Comparison of ENCODE assay signal across 1 cellular context in the genomic region with DNA sequence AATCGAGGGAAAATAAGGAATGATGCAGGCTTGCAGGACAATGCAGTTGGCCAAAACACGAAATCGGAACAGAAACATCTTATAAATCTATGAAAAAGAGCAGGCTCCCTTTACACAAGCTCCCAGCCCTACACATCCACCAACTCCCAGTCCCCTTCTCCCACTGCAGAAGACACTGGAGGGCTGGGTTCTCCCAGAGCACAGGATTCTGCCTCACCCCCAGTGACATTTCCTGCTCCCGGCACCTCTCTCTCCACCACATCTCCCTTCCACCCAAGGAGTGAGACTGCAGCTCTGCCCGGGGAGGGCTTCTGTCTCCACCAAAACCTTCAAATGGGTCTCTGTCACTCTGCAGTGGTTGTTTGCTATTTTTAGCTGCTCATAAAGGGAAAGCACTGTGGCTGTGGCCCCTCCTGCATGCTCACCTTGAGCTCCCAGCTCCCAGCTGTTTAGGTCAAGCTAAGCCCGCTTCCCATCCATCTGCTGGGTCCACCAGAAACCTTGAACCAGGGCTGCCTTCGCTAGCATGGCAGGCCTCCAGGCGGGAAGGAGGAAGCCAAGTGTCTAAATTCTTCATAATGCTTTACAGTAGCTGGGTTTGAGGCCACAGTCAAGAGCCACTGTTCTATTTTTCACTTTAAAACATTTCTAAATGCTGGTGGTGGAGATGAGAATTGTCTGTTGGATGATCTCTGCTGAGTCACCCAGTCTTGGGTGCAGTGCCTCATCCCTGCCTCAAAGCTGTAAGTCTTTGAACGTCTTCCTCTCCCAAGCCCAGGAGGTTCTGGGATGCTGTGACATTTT.
TF ChIP-seq lines count a peak whose summit lies in the region.

No MANE protein-coding gene starts in this region.

TF ChIP-seq in K562, 482 proteins besides CTCF, POLR2A, EP300 and RAD21 (continued from another document and continues in another):
- TF ChIP-seq NFXL1 (CRISPR knock-in tag; IDR thresholded peaks at IDR 0.05), result no peak
- TF ChIP-seq, protein P1, sequence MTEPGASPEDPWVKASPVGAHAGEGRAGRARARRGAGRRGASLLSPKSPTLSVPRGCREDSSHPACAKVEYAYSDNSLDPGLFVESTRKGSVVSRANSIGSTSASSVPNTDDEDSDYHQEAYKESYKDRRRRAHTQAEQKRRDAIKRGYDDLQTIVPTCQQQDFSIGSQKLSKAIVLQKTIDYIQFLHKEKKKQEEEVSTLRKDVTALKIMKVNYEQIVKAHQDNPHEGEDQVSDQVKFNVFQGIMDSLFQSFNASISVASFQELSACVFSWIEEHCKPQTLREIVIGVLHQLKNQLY (CRISPR knock-in tag; conservative IDR thresholded peaks at IDR 0.05), result no peak
- TF ChIP-seq, protein P2, sequence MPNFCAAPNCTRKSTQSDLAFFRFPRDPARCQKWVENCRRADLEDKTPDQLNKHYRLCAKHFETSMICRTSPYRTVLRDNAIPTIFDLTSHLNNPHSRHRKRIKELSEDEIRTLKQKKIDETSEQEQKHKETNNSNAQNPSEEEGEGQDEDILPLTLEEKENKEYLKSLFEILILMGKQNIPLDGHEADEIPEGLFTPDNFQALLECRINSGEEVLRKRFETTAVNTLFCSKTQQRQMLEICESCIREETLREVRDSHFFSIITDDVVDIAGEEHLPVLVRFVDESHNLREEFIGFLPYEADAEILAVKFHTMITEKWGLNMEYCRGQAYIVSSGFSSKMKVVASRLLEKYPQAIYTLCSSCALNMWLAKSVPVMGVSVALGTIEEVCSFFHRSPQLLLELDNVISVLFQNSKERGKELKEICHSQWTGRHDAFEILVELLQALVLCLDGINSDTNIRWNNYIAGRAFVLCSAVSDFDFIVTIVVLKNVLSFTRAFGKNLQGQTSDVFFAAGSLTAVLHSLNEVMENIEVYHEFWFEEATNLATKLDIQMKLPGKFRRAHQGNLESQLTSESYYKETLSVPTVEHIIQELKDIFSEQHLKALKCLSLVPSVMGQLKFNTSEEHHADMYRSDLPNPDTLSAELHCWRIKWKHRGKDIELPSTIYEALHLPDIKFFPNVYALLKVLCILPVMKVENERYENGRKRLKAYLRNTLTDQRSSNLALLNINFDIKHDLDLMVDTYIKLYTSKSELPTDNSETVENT (CRISPR knock-in tag; IDR thresholded peaks at IDR 0.05), result no peak
- no peak for TF ChIP-seq EGR1 (conservative IDR thresholded peaks at IDR 0.05)
- no peak for TF ChIP-seq KDM4B (IDR thresholded peaks at IDR 0.05; ENCODE audit: borderline replicate concordance in 2 of 2, low read depth in 1 of 2)
- no peak for TF ChIP-seq ASH1L (IDR thresholded peaks at IDR 0.05; ENCODE audit: borderline replicate concordance, low read depth, partially characterized antibody)
- no peak for TF ChIP-seq SP1 (CRISPR knock-in tag; IDR thresholded peaks at IDR 0.05)
- TF ChIP-seq, protein P3, sequence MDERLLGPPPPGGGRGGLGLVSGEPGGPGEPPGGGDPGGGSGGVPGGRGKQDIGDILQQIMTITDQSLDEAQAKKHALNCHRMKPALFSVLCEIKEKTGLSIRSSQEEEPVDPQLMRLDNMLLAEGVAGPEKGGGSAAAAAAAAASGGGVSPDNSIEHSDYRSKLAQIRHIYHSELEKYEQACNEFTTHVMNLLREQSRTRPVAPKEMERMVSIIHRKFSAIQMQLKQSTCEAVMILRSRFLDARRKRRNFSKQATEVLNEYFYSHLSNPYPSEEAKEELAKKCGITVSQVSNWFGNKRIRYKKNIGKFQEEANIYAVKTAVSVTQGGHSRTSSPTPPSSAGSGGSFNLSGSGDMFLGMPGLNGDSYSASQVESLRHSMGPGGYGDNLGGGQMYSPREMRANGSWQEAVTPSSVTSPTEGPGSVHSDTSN (CRISPR knock-in tag; IDR thresholded peaks at IDR 0.05; ENCODE audit: low read depth), result no peak
- TF ChIP-seq, protein P3 (tag; conservative IDR thresholded peaks at IDR 0.05; ENCODE audit: low read depth), result no peak
- TF ChIP-seq, protein P4, sequence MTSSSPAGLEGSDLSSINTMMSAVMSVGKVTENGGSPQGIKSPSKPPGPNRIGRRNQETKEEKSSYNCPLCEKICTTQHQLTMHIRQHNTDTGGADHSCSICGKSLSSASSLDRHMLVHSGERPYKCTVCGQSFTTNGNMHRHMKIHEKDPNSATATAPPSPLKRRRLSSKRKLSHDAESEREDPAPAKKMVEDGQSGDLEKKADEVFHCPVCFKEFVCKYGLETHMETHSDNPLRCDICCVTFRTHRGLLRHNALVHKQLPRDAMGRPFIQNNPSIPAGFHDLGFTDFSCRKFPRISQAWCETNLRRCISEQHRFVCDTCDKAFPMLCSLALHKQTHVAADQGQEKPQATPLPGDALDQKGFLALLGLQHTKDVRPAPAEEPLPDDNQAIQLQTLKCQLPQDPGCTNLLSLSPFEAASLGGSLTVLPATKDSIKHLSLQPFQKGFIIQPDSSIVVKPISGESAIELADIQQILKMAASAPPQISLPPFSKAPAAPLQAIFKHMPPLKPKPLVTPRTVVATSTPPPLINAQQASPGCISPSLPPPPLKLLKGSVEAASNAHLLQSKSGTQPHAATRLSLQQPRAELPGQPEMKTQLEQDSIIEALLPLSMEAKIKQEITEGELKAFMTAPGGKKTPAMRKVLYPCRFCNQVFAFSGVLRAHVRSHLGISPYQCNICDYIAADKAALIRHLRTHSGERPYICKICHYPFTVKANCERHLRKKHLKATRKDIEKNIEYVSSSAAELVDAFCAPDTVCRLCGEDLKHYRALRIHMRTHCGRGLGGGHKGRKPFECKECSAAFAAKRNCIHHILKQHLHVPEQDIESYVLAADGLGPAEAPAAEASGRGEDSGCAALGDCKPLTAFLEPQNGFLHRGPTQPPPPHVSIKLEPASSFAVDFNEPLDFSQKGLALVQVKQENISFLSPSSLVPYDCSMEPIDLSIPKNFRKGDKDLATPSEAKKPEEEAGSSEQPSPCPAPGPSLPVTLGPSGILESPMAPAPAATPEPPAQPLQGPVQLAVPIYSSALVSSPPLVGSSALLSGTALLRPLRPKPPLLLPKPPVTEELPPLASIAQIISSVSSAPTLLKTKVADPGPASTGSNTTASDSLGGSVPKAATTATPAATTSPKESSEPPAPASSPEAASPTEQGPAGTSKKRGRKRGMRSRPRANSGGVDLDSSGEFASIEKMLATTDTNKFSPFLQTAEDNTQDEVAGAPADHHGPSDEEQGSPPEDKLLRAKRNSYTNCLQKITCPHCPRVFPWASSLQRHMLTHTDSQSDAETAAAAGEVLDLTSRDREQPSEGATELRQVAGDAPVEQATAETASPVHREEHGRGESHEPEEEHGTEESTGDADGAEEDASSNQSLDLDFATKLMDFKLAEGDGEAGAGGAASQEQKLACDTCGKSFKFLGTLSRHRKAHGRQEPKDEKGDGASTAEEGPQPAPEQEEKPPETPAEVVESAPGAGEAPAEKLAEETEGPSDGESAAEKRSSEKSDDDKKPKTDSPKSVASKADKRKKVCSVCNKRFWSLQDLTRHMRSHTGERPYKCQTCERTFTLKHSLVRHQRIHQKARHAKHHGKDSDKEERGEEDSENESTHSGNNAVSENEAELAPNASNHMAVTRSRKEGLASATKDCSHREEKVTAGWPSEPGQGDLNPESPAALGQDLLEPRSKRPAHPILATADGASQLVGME (CRISPR knock-in tag; IDR thresholded peaks at IDR 0.05), result no peak
- no peak for TF ChIP-seq NFATC3 (IDR thresholded peaks at IDR 0.05)
- no peak for TF ChIP-seq NCOA2 (IDR thresholded peaks at IDR 0.05; ENCODE audit: partially characterized antibody in 2 of 2)
- TF ChIP-seq GATAD2A (IDR thresholded peaks at IDR 0.05), result no peak
- TF ChIP-seq, protein P5, sequence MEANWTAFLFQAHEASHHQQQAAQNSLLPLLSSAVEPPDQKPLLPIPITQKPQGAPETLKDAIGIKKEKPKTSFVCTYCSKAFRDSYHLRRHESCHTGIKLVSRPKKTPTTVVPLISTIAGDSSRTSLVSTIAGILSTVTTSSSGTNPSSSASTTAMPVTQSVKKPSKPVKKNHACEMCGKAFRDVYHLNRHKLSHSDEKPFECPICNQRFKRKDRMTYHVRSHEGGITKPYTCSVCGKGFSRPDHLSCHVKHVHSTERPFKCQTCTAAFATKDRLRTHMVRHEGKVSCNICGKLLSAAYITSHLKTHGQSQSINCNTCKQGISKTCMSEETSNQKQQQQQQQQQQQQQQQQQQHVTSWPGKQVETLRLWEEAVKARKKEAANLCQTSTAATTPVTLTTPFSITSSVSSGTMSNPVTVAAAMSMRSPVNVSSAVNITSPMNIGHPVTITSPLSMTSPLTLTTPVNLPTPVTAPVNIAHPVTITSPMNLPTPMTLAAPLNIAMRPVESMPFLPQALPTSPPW (CRISPR knock-in tag; IDR thresholded peaks at IDR 0.05), result no peak; the same call in 1 of the 2 replicates
- no peak for TF ChIP-seq SRSF3 (IDR thresholded peaks at IDR 0.05; ENCODE audit: insufficient read depth, low read length)
- TF ChIP-seq, protein P6, sequence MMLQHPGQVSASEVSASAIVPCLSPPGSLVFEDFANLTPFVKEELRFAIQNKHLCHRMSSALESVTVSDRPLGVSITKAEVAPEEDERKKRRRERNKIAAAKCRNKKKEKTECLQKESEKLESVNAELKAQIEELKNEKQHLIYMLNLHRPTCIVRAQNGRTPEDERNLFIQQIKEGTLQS (IDR thresholded peaks at IDR 0.05), result peak; percentile 75
- TF ChIP-seq, protein P6 (CRISPR knock-in tag; conservative IDR thresholded peaks at IDR 0.05), result no peak
- no peak for TF ChIP-seq EP400 (IDR thresholded peaks at IDR 0.05)
- TF ChIP-seq, protein P7, sequence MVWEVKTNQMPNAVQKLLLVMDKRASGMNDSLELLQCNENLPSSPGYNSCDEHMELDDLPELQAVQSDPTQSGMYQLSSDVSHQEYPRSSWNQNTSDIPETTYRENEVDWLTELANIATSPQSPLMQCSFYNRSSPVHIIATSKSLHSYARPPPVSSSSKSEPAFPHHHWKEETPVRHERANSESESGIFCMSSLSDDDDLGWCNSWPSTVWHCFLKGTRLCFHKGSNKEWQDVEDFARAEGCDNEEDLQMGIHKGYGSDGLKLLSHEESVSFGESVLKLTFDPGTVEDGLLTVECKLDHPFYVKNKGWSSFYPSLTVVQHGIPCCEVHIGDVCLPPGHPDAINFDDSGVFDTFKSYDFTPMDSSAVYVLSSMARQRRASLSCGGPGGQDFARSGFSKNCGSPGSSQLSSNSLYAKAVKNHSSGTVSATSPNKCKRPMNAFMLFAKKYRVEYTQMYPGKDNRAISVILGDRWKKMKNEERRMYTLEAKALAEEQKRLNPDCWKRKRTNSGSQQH (CRISPR knock-in tag; IDR thresholded peaks at IDR 0.05), result no peak
- TF ChIP-seq PHF20 (IDR thresholded peaks at IDR 0.05; ENCODE audit: partially characterized antibody), result no peak
- peak in 1 of 2 experiments; percentile 28; a peak in 1 of 4 replicates for TF ChIP-seq HDAC1 (IDR thresholded peaks at IDR 0.05)
- no peak for TF ChIP-seq ZNF408 (CRISPR knock-in tag; IDR thresholded peaks at IDR 0.05; ENCODE audit: low read depth)
- TF ChIP-seq ARHGAP35 (IDR thresholded peaks at IDR 0.05; ENCODE audit: partially characterized antibody), result no peak
- peak; percentile 86 for TF ChIP-seq SMARCA4 (IDR thresholded peaks at IDR 0.05)
- TF ChIP-seq FOXK1 (CRISPR knock-in tag; IDR thresholded peaks at IDR 0.05; ENCODE audit: borderline replicate concordance), result no peak
- TF ChIP-seq ZNF23 (CRISPR knock-in tag; IDR thresholded peaks at IDR 0.05), result no peak
- TF ChIP-seq ZFP30 (CRISPR knock-in tag; IDR thresholded peaks at IDR 0.05; ENCODE audit: borderline replicate concordance), result no peak
- no peak for TF ChIP-seq ZNF780A (CRISPR knock-in tag; IDR thresholded peaks at IDR 0.05)
- TF ChIP-seq TRIM28 (IDR thresholded peaks at IDR 0.05), result no peak
- TF ChIP-seq, protein P8, sequence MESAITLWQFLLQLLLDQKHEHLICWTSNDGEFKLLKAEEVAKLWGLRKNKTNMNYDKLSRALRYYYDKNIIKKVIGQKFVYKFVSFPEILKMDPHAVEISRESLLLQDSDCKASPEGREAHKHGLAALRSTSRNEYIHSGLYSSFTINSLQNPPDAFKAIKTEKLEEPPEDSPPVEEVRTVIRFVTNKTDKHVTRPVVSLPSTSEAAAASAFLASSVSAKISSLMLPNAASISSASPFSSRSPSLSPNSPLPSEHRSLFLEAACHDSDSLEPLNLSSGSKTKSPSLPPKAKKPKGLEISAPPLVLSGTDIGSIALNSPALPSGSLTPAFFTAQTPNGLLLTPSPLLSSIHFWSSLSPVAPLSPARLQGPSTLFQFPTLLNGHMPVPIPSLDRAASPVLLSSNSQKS (CRISPR knock-in tag; IDR thresholded peaks at IDR 0.05), result no peak
